ENCODE assay signal across 23 cellular contexts in the genomic region with DNA sequence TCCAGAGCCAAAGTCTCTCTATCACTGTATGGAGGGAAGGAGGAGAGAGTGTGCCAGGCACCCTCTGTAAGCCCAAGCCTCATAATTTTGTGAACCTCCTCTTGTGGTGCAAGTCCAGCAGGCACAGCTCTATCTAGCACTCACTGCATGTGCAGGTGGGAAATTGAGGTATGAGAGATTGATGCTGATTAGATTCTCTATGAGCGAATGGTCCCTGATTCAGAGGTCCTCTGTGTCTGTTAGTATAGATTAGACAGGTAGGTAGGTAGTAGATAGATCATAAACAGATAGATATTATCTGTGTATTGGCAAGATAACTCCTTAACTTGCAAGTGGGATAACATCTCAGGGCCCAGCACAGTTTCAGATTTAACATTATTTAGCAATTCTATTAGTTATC.
DNase-seq lines count a peak whose midpoint lies in the region; ATAC-seq and TF ChIP-seq lines count a peak whose summit lies in the region.
"Had no signal": no experiment of that assay in that cellular context is flagged by ENCODE, and none has a peak within 500 bp of the region (broad histone marks: within the 10 kb centered on the region; RNA-seq: fewer than 3 reads in every experiment).

No MANE protein-coding gene starts in this region.

- no peak overlapping the region for H4K8ac ChIP-seq in mesendoderm (ENCODE audit: low read depth, low read length)

- H3K9me3 Mint-ChIP-seq in mesothelial cell of epicardium: no peaks in the 10 kb centered on the region

- H3K27ac ChIP-seq in Karpas-422 (ENCODE audit: low read length): no peak overlapping the region
- no peak overlapping the region for H3K27ac ChIP-seq in mesendoderm (ENCODE audit: low read depth, low read length)
- H3K27ac ChIP-seq in substantia nigra (ENCODE audit: low read depth, low read length, poor library complexity, severe bottlenecking): peak overlapping the region; percentile 27
- H3K27ac ChIP-seq: 22Rv1; A549; BLaER1 treated with 17β-estradiol and CSF1 and Interleukin-3, amounts not matched to agents 10 nM and 100 nM; C4-2B had no signal

- H3K79me2 ChIP-seq in Karpas-422 (ENCODE audit: low read length) (no peaks in the 10 kb centered on the region), mesendoderm (ENCODE audit: control insufficient read depth, insufficient read depth, low read length) (no peaks in the 10 kb centered on the region)

- H3K56ac ChIP-seq in mesendoderm (ENCODE audit: low read length): no peak overlapping the region

- ATAC-seq in sciatic nerve: no peak
- ATAC-seq in GM19463 (IDR thresholded peaks at IDR 0.05; ENCODE audit: unreplicated experiment): no peak
- ATAC-seq: A549; CD8-positive, alpha-beta T cell; GM12878 had no signal

- DNase-seq in Karpas-422 (peak; percentile 31), mesendoderm (peak; percentile 20), substantia nigra (lab: John Stamatoyannopoulos, UW) (no peak), sciatic nerve (ENCODE audit: low spot score) (no peak), mesothelial cell of epicardium (ENCODE audit: low spot score in 2 of 2, unreplicated experiment in 2 of 2) (no peak)
- DNase-seq: AML-193; CD4-positive, alpha-beta T cell; CD8-positive, alpha-beta T cell; COR-L47; DMS 273 treated with DMSO at 0.1 percent for 48 hours; DMS153; DMS53; DMS79; DND-41; EL; GDM1 had no signal

- no peak overlapping the region for H2BK15ac ChIP-seq in mesendoderm (replicated peaks; ENCODE audit: low read depth)

- H3K36me3 ChIP-seq in Karpas-422 (ENCODE audit: insufficient read depth, low read length): no peaks in the 10 kb centered on the region
- no peaks in the 10 kb centered on the region for H3K36me3 ChIP-seq in mesendoderm (ENCODE audit: control insufficient read depth, insufficient read depth, low read length)
- H3K36me3 ChIP-seq: BLaER1 treated with 17β-estradiol and CSF1 and Interleukin-3, amounts not matched to agents 10 nM and 100 nM had no signal

- no CpG with 5 or more reads among the region's 1 CpG for WGBS in mesendoderm (ENCODE audit: extremely low coverage, insufficient coverage, low lambda C conversion rate)

- H3K79me1 ChIP-seq in mesendoderm (ENCODE audit: low read length): no peaks in the 10 kb centered on the region

- H3K4me3 ChIP-seq in Karpas-422 (ENCODE audit: low read length) (no peak overlapping the region), mesendoderm (ENCODE audit: low read length) (no peak overlapping the region)
- H3K4me3 ChIP-seq: A549; BLaER1 treated with 17β-estradiol and CSF1 and Interleukin-3, amounts not matched to agents 10 nM and 100 nM; GM12878 had no signal

- intact Hi-C loops in sciatic nerve (cut with DNase I): no loop called here

- H2AFZ ChIP-seq in Karpas-422 (ENCODE audit: low read length): no peak overlapping the region

- H3K4me2 ChIP-seq in Karpas-422 (ENCODE audit: low read depth, low read length, poor library complexity, severe bottlenecking): no peak overlapping the region
- H3K4me2 ChIP-seq in mesendoderm (ENCODE audit: low read length): no peak overlapping the region
- H3K4me2 ChIP-seq: A549; BLaER1 treated with 17β-estradiol and CSF1 and Interleukin-3, amounts not matched to agents 10 nM and 100 nM had no signal

- no peak overlapping the region for H2BK5ac ChIP-seq in mesendoderm (ENCODE audit: low read length)

- H3K27ac Mint-ChIP-seq in mesothelial cell of epicardium: no peak overlapping the region
- H3K27ac Mint-ChIP-seq: B cell; CD4-positive, alpha-beta T cell; CD8-positive, alpha-beta T cell had no signal

- H3K9me2 ChIP-seq in Karpas-422 (replicated peaks; ENCODE audit: insufficient read depth, low read length): no peaks in the 10 kb centered on the region

- H2AK5ac ChIP-seq in mesendoderm (ENCODE audit: low read length): no peak overlapping the region

- no peak for TF ChIP-seq CTCF in mesothelial cell of epicardium (IDR thresholded peaks at IDR 0.05; ENCODE audit: unreplicated experiment)

- H2BK120ac ChIP-seq in mesendoderm (ENCODE audit: low read depth, low read length): no peak overlapping the region

- no peak overlapping the region for H3K4me3 Mint-ChIP-seq in mesothelial cell of epicardium
- H3K4me3 Mint-ChIP-seq: B cell; CD4-positive, alpha-beta T cell; CD8-positive, alpha-beta T cell had no signal

- no peaks in the 10 kb centered on the region for H3K4me1 Mint-ChIP-seq in mesothelial cell of epicardium
- H3K4me1 Mint-ChIP-seq: B cell had no signal

- H3K4me1 ChIP-seq in Karpas-422 (ENCODE audit: low read length) (no peaks in the 10 kb centered on the region), mesendoderm (ENCODE audit: control insufficient read depth, low read depth, low read length) (peaks cover 9% of the 10 kb centered on the region)
- H3K4me1 ChIP-seq: A549; BLaER1 treated with 17β-estradiol and CSF1 and Interleukin-3, amounts not matched to agents 10 nM and 100 nM had no signal

- no peaks in the 10 kb centered on the region for H3K36me3 Mint-ChIP-seq in mesothelial cell of epicardium
- H3K36me3 Mint-ChIP-seq: CD8-positive, alpha-beta T cell had no signal

- H3K4ac ChIP-seq in mesendoderm (ENCODE audit: low read depth, low read length): no peak overlapping the region

- H3K27me3 Mint-ChIP-seq in mesothelial cell of epicardium (ENCODE audit: low read depth): peaks cover 13% of the 10 kb centered on the region
- H3K27me3 Mint-ChIP-seq: B cell; CD4-positive, alpha-beta T cell had no signal

- H3K9me3 ChIP-seq in Karpas-422 (ENCODE audit: low read length): no peaks in the 10 kb centered on the region
- H3K9me3 ChIP-seq: A549; BLaER1 treated with 17β-estradiol and CSF1 and Interleukin-3, amounts not matched to agents 10 nM and 100 nM had no signal

- H3K9ac ChIP-seq in Karpas-422 (ENCODE audit: low read length): no peak overlapping the region
- no peak overlapping the region for H3K9ac ChIP-seq in mesendoderm (ENCODE audit: low read length)
- H3K9ac ChIP-seq: BLaER1 treated with 17β-estradiol and CSF1 and Interleukin-3, amounts not matched to agents 10 nM and 100 nM had no signal

- no peaks in the 10 kb centered on the region for H3K27me3 ChIP-seq in Karpas-422 (ENCODE audit: low read length)
- no peaks in the 10 kb centered on the region for H3K27me3 ChIP-seq in mesendoderm (ENCODE audit: insufficient read depth, low read length, poor library complexity)
- H3K27me3 ChIP-seq: BLaER1 treated with 17β-estradiol and CSF1 and Interleukin-3, amounts not matched to agents 10 nM and 100 nM had no signal

- H3K18ac ChIP-seq in mesendoderm (ENCODE audit: low read length): no peak overlapping the region

- no peak overlapping the region for H4K5ac ChIP-seq in mesendoderm (ENCODE audit: low read length)

- H3K23ac ChIP-seq in mesendoderm (ENCODE audit: low read length): no peak overlapping the region

- H4K20me1 ChIP-seq in Karpas-422 (ENCODE audit: insufficient read depth, low read depth, low read length): no peaks in the 10 kb centered on the region
- H4K20me1 ChIP-seq: BLaER1 treated with 17β-estradiol and CSF1 and Interleukin-3, amounts not matched to agents 10 nM and 100 nM had no signal

Comparison
In these comparisons a context has a peak if more than half of its experiments do, and no peak if none do; other contexts are left out.
1. DNase-seq: peak in Karpas-422 (single experiment) and mesendoderm (single experiment); none in substantia nigra (0 of 49), sciatic nerve (single experiment) and mesothelial cell of epicardium (0 of 2).